Comparison of ENCODE assay signal across 23 cellular contexts in genomic region chr5:69308046-69308553, GRCh38.
"Had no signal": no experiment of that assay in that cellular context is flagged by ENCODE, and none has a peak within 500 bp of the region (broad histone marks: within the 10 kb centered on the region; RNA-seq: fewer than 3 reads in every experiment).

No MANE protein-coding gene starts in this region.

- H3K27me3 Mint-ChIP-seq: activated naive CD8-positive, alpha-beta T cell treated with anti-CD3 and anti-CD28 coated beads, Interleukin-2, amount 10 ng/mL, durations not matched to agents 7 days and 5 days; naive B cell; progenitor cell of endocrine pancreas; stimulated activated naive B cell treated with anti-CD40 and anti-IgM and Interleukin-4, amounts not matched to agents 10 μg/mL and 1 μg/mL and 100 μg/mL, for 72 hours; T-cell had no signal

- H3K27ac Mint-ChIP-seq: activated naive CD8-positive, alpha-beta T cell treated with anti-CD3 and anti-CD28 coated beads, Interleukin-2, amount 10 ng/mL, durations not matched to agents 7 days and 5 days; immature natural killer cell; mesothelial cell of epicardium; naive B cell; nephron progenitor cell; progenitor cell of endocrine pancreas; stimulated activated naive B cell treated with anti-CD40 and anti-IgM and Interleukin-4, amounts not matched to agents 10 μg/mL and 1 μg/mL and 100 μg/mL, for 72 hours; T-cell had no signal

- H3K4me1 Mint-ChIP-seq: activated naive CD8-positive, alpha-beta T cell treated with anti-CD3 and anti-CD28 coated beads, Interleukin-2, amount 10 ng/mL, durations not matched to agents 7 days and 5 days; immature natural killer cell; mesothelial cell of epicardium; nephron progenitor cell; stimulated activated naive B cell treated with anti-CD40 and anti-IgM and Interleukin-4, amounts not matched to agents 10 μg/mL and 1 μg/mL and 100 μg/mL, for 72 hours; T-cell had no signal

- H3K4me3 Mint-ChIP-seq: activated naive CD8-positive, alpha-beta T cell treated with anti-CD3 and anti-CD28 coated beads, Interleukin-2, amount 10 ng/mL, durations not matched to agents 7 days and 5 days; immature natural killer cell; mesothelial cell of epicardium; nephron progenitor cell; stimulated activated naive B cell treated with anti-CD40 and anti-IgM and Interleukin-4, amounts not matched to agents 10 μg/mL and 1 μg/mL and 100 μg/mL, for 72 hours; T-cell had no signal

- H3K9me3 Mint-ChIP-seq: immature natural killer cell had no signal

- ATAC-seq: esophagus mucosa; heart left ventricle; left colon; sciatic nerve; stimulated activated naive B cell treated with anti-CD40 and anti-IgM and Interleukin-4, amounts not matched to agents 10 μg/mL and 1 μg/mL and 100 μg/mL, for 72 hours; T-cell had no signal

- DNase-seq: activated naive CD4-positive, alpha-beta T cell treated with Interleukin-2 at 50 U/mL for 16 hours; activated naive CD8-positive, alpha-beta T cell treated with anti-CD3 and anti-CD28 coated beads, Interleukin-2, amount 10 ng/mL, durations not matched to agents 7 days and 5 days; central memory CD4-positive, alpha-beta T cell; foreskin fibroblast; heart left ventricle; hypothalamus; immature natural killer cell; kidney; left colon; naive B cell; nephron progenitor cell; ovary; stimulated activated CD4-positive, alpha-beta T cell treated with anti-CD3 and anti-CD28 coated beads, Interleukin-4, amount 100 ng/mL, for 4 hours; stimulated activated CD8-positive, alpha-beta memory T cell treated with anti-CD3 and anti-CD28 coated beads, Interleukin-4, amount 100 ng/mL, for 48 hours; stimulated activated naive B cell treated with anti-CD40 and anti-IgM and Interleukin-4, amounts not matched to agents 10 μg/mL and 1 μg/mL and 100 μg/mL, for 72 hours; T-cell; T-helper 9 cell; testis; transverse colon had no signal
